In the genomic region with DNA sequence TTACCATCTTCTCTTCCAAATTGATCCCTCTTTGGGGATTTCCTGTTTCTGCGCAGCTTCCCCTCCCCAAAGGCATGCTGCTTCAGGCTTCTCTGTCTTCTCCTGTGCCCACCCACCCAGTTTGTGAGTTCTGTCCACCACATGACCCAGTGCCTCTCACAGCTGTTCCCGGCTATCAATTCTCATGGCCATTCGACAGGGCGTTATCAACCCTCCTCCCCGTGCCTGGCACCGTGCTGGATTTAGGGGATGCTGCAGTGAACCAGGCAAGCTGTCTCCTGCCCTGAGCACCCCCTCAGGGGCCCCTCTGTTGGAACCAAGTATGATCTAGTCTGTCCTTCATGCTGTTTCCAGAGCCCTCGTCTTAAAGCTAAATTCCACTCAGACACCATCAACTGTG, we compare ENCODE assay signal across 13 cellular contexts. TPM values are rescaled to one million over a fixed set of nuclear protein-coding genes. Genes with fewer than 3 reads are reported as not detected.
"Had no signal": no experiment of that assay in that cellular context is flagged by ENCODE, and none has a peak within 500 bp of the region (broad histone marks: within the 10 kb centered on the region; RNA-seq: fewer than 3 reads in every experiment).

No MANE protein-coding gene starts in this region.

- H3K27me3 ChIP-seq: brain microvascular endothelial cell, vagina had no signal

- H3K27ac ChIP-seq: brain microvascular endothelial cell, stomach, vagina had no signal

- H3K4me3 ChIP-seq: lung, stomach, vagina had no signal

- ATAC-seq: naive thymus-derived CD4-positive, alpha-beta T cell; T-helper 17 cell had no signal

- H3K4me1 ChIP-seq: stomach, vagina had no signal

- H3K9me3 ChIP-seq: stomach, vagina had no signal

- DNase-seq: activated CD4-positive, alpha-beta T cell treated with anti-CD3 and anti-CD28 coated beads, Interleukin-2, amount 50 U/mL, for 1 hour; activated gamma-delta T cell; activated T-cell treated with anti-CD3 and anti-CD28 coated beads, Interleukin-2, amount 50 U/mL, for 1 hour; amygdala; brain microvascular endothelial cell; cerebellar nuclear complex; stimulated activated CD4-positive, alpha-beta T cell treated with anti-CD3 and anti-CD28 coated beads, Interleukin-4, amount 100 ng/mL, for 4 hours; stomach; T-helper 17 cell had no signal

- H3K36me3 ChIP-seq: brain microvascular endothelial cell, stomach, vagina had no signal

RNA-seq across cellular contexts. Expression of a gene that starts 38.7 kb away (rescaled TPM):
- total RNA-seq: pulmonary artery endothelial cell, T-helper 17 cell had no signal
- polyA plus RNA-seq: naive thymus-derived CD4-positive, alpha-beta T cell had no signal
